ENCODE assay signal across 11 cellular contexts in genomic region chr3:141384575-141384974, GRCh38. TPM values are rescaled to one million over a fixed set of nuclear protein-coding genes. Genes with fewer than 3 reads are reported as not detected.
A peak's percentile ranks its signal among the peaks of the same experiment; 100 is the strongest.
DNase-seq lines count a peak whose midpoint lies in the region; TF ChIP-seq lines count a peak whose summit lies in the region.
"Had no signal": no experiment of that assay in that cellular context is flagged by ENCODE, and none has a peak within 500 bp of the region (broad histone marks: within the 10 kb centered on the region; RNA-seq: fewer than 3 reads in every experiment).

No MANE protein-coding gene starts in this region.

- in situ Hi-C loops in transverse colon (cut with MboI; ENCODE audit: low pct_ligation_motif_present in 1 of 4, low pct_unique_long_range_greater_than_20kb in 1 of 4, low sequenced_read_pairs in 3 of 4): no loop called here

- H3K36me3 ChIP-seq in transverse colon: peaks cover 0 to 4% (median 0%) of the 10 kb centered on the region in 4 donors
- no peaks in the 10 kb centered on the region for H3K36me3 ChIP-seq in PC-9 (ENCODE audit: low read depth)
- H3K36me3 ChIP-seq: thoracic aorta had no signal

- peaks cover 3% of the 10 kb centered on the region for H3K9me3 Mint-ChIP-seq in activated CD4-positive, alpha-beta memory T cell treated with anti-CD3 and anti-CD28 coated beads, Interleukin-2, amount 10 ng/mL, durations not matched to agents 7 days and 5 days
- H3K9me3 Mint-ChIP-seq: activated naive CD8-positive, alpha-beta T cell treated with anti-CD3 and anti-CD28 coated beads, Interleukin-2, amount 50 U/mL, for 24 hours had no signal

- H3K36me3 Mint-ChIP-seq in activated CD4-positive, alpha-beta memory T cell treated with anti-CD3 and anti-CD28 coated beads, Interleukin-2, amount 10 ng/mL, durations not matched to agents 7 days and 5 days (ENCODE audit: low read depth): peaks cover 6% of the 10 kb centered on the region

- H3K9me3 ChIP-seq in transverse colon: no peaks in the 10 kb centered on the region
- no peaks in the 10 kb centered on the region for H3K9me3 ChIP-seq in PC-9 (ENCODE audit: insufficient read depth, low read depth)
- H3K9me3 ChIP-seq: thoracic aorta had no signal

- WGBS in transverse colon (ENCODE audit: low coverage in 1 of 2), 2 donors: 87 to 100% methylated on average over 2 to 5 of the region's 5 CpGs

- H3K27me3 ChIP-seq in layer of hippocampus (ENCODE audit: control insufficient read depth, insufficient read depth, low read length): no peaks in the 10 kb centered on the region
- H3K27me3 ChIP-seq in transverse colon: no peaks in the 10 kb centered on the region
- no peaks in the 10 kb centered on the region for H3K27me3 ChIP-seq in PC-9 (ENCODE audit: insufficient read depth, low read depth)

- DNase-seq in NCI-H2227 treated with DMSO at 0.1 percent for 48 hours (lab: John Stamatoyannopoulos, UW) (peak; percentile 39), NCI-H2227 (lab: John Stamatoyannopoulos, UW; ENCODE audit: unreplicated experiment) (no peak), transverse colon (no peak), T-helper 1 cell (no peak), PC-9 (no peak), SW480 (ENCODE audit: low spot score) (no peak)
- DNase-seq in activated CD4-positive, alpha-beta memory T cell treated with anti-CD3 and anti-CD28 coated beads, Interleukin-2, amount 10 ng/mL, durations not matched to agents 7 days and 5 days: no peak
- DNase-seq: activated naive CD8-positive, alpha-beta T cell treated with anti-CD3 and anti-CD28 coated beads, Interleukin-2, amount 50 U/mL, for 24 hours; NCI-H2029 had no signal

- TF ChIP-seq POLR2A in transverse colon (IDR thresholded peaks at IDR 0.05): no peak

- H3K4me1 ChIP-seq in transverse colon: peaks cover 0 to 13% (median 1%) of the 10 kb centered on the region in 4 donors
- H3K4me1 ChIP-seq in PC-9 (replicated peaks; ENCODE audit: insufficient read depth): no peaks in the 10 kb centered on the region

- H3K4me3 Mint-ChIP-seq in activated CD4-positive, alpha-beta memory T cell treated with anti-CD3 and anti-CD28 coated beads, Interleukin-2, amount 10 ng/mL, durations not matched to agents 7 days and 5 days: peak overlapping the region; percentile 31
- H3K4me3 Mint-ChIP-seq: activated naive CD8-positive, alpha-beta T cell treated with anti-CD3 and anti-CD28 coated beads, Interleukin-2, amount 50 U/mL, for 24 hours had no signal

- H3K27ac ChIP-seq in layer of hippocampus (ENCODE audit: low read depth, low read length): peak overlapping the region; percentile 27
- peak overlapping the region; percentile 23 to 66 (median 55) for H3K27ac ChIP-seq in transverse colon
- H3K27ac ChIP-seq in PC-9: no peak overlapping the region

- no peak overlapping the region for H2AFZ ChIP-seq in PC-9

- no peak for TF ChIP-seq EP300 in transverse colon (IDR thresholded peaks at IDR 0.05; ENCODE audit: low read depth)

- POLR2A ChIA-PET in activated CD4-positive, alpha-beta memory T cell treated with anti-CD3 and anti-CD28 coated beads, Interleukin-2, amount 10 ng/mL, durations not matched to agents 7 days and 5 days (lab: Charles Lee): interaction anchor here (1.7 to 18.6 kb wide), 7 partner anchors 9 to 103 kb away, joined by 6 to 320 read pairs (median 11); partner anchors contain the start of genes RASA2 and ZBTB38
- POLR2A ChIA-PET in PC-9 (lab: Charles Lee; ENCODE audit: unreplicated experiment): no interaction called here

- BruUV-seq in PC-9 (replicated peaks; lab: Mats Ljungman, UMichigan): no TSS peak

- peaks cover 42% of the 10 kb centered on the region for H3K4me1 Mint-ChIP-seq in activated CD4-positive, alpha-beta memory T cell treated with anti-CD3 and anti-CD28 coated beads, Interleukin-2, amount 10 ng/mL, durations not matched to agents 7 days and 5 days

- H3K4me2 ChIP-seq in PC-9: no peak overlapping the region

- CTCF ChIA-PET in activated CD4-positive, alpha-beta memory T cell treated with anti-CD3 and anti-CD28 coated beads, Interleukin-2, amount 10 ng/mL, durations not matched to agents 7 days and 5 days (lab: Charles Lee): interaction anchor here (0.6 to 2.9 kb wide), 8 partner anchors 13 to 73 kb away, joined by 3 to 10 read pairs (median 5); no protein-coding TSS in a partner anchor
- CTCF ChIA-PET in PC-9 (lab: Charles Lee): no interaction called here

- no peaks in the 10 kb centered on the region for H4K20me1 ChIP-seq in PC-9 (ENCODE audit: insufficient read depth)

- no peak for TF ChIP-seq CTCF in transverse colon (IDR thresholded peaks at IDR 0.05)
- no peak for TF ChIP-seq CTCF in PC-9 (conservative IDR thresholded peaks at IDR 0.05)

- peak overlapping the region; percentile 9 for H3K27ac Mint-ChIP-seq in activated CD4-positive, alpha-beta memory T cell treated with anti-CD3 and anti-CD28 coated beads, Interleukin-2, amount 10 ng/mL, durations not matched to agents 7 days and 5 days
- H3K27ac Mint-ChIP-seq: activated naive CD8-positive, alpha-beta T cell treated with anti-CD3 and anti-CD28 coated beads, Interleukin-2, amount 50 U/mL, for 24 hours had no signal

- no peaks in the 10 kb centered on the region for H3K27me3 Mint-ChIP-seq in activated CD4-positive, alpha-beta memory T cell treated with anti-CD3 and anti-CD28 coated beads, Interleukin-2, amount 10 ng/mL, durations not matched to agents 7 days and 5 days

- 0 out of 2 replicates have a peak, but pooled peaks cover 2% of the 10 kb centered on the region for H3K9me2 ChIP-seq in PC-9 (ENCODE audit: insufficient read depth)

- no peak overlapping the region for H3K4me3 ChIP-seq in transverse colon
- H3K4me3 ChIP-seq in PC-9: no peak overlapping the region

- no peaks in the 10 kb centered on the region for H3F3A ChIP-seq in PC-9 (ENCODE audit: insufficient read depth, low read depth)

- intact Hi-C loops in transverse colon (cut with DNase I; ENCODE audit: low total_unique reads) (no loop called here), PC-9 (cut with micrococcal nuclease; ENCODE audit: unreplicated experiment) (no loop called here)

- no peaks in the 10 kb centered on the region for H3K79me2 ChIP-seq in PC-9 (ENCODE audit: low read depth)

RNA-seq across cellular contexts. Expression of gene ZBTB38, which starts 16.3 kb away (rescaled TPM):
- 10 to 100 TPM; 36.0 to 39.6 TPM for total RNA-seq in activated CD4-positive, alpha-beta memory T cell treated with anti-CD3 and anti-CD28 coated beads, Interleukin-2, amount 10 ng/mL, durations not matched to agents 7 days and 5 days
- total RNA-seq in transverse colon (100 to 1,000 TPM in 3 of 4 donors, 10 to 100 TPM in 1; 71.8 to 182 (median 169) TPM), PC-9 (2021) (18.5 and 21.8 TPM in 2 replicates)
